Comparison of ENCODE assay signal across 19 cellular contexts in genomic region chr2:127629637-127630036, GRCh38. TPM values are rescaled to one million over a fixed set of nuclear protein-coding genes. Genes with fewer than 3 reads are reported as not detected.
DNase-seq lines count a peak whose midpoint lies in the region; ATAC-seq and TF ChIP-seq lines count a peak whose summit lies in the region.
"Had no signal": no experiment of that assay in that cellular context is flagged by ENCODE, and none has a peak within 500 bp of the region (broad histone marks: within the 10 kb centered on the region; RNA-seq: fewer than 3 reads in every experiment).

No MANE protein-coding gene starts in this region.

- no peaks in the 10 kb centered on the region for H3K27me3 Mint-ChIP-seq in neural progenitor cell (ENCODE audit: insufficient read depth, low read depth)

- no peak overlapping the region for H3K27ac ChIP-seq in neural progenitor cell
- no peak overlapping the region for H3K27ac ChIP-seq in transverse colon
- H3K27ac ChIP-seq: SK-N-MC had no signal

- peak overlapping the region; percentile 33 for H3K9ac ChIP-seq in Loucy (ENCODE audit: low read depth, low read length, poor library complexity, severe bottlenecking)
- H3K9ac ChIP-seq in neural progenitor cell: no peak overlapping the region

- TF ChIP-seq CTCF in Loucy (conservative IDR thresholded peaks at IDR 0.05; ENCODE audit: low read length): no peak
- no peak for TF ChIP-seq CTCF in neural progenitor cell (IDR thresholded peaks at IDR 0.05)
- TF ChIP-seq CTCF in transverse colon (IDR thresholded peaks at IDR 0.05): no peak

- ATAC-seq in Right ventricle myocardium superior (ENCODE audit: poor library complexity): no peak
- no peak for ATAC-seq in left ventricle myocardium superior
- no peak for ATAC-seq in HG02840 (IDR thresholded peaks at IDR 0.05; ENCODE audit: low FRiP score, unreplicated experiment)
- ATAC-seq: CD8-positive, alpha-beta T cell had no signal

- H3K9me3 ChIP-seq in Loucy (ENCODE audit: insufficient read depth, low read depth, low read length) (no peaks in the 10 kb centered on the region), neural progenitor cell (ENCODE audit: low read depth) (no peaks in the 10 kb centered on the region), transverse colon (no peaks in the 10 kb centered on the region)
- H3K9me3 ChIP-seq: BE2C, Peyer's patch had no signal

- intact Hi-C loops in Right ventricle myocardium superior (cut with DNase I) (no loop called here), left ventricle myocardium superior (cut with micrococcal nuclease) (no loop called here), transverse colon (cut with DNase I; ENCODE audit: low total_unique reads) (no loop called here)

- in situ Hi-C loops in transverse colon (cut with MboI; ENCODE audit: low pct_ligation_motif_present in 1 of 4, low pct_unique_long_range_greater_than_20kb in 1 of 4, low sequenced_read_pairs in 3 of 4): no loop called here

- 80% methylated on average over 9 of the region's 9 CpGs; no CpG with 5 or more reads in 1 of the 2 donors for WGBS in transverse colon (ENCODE audit: low coverage in 1 of 2), 2 donors

- peaks cover 2% of the 10 kb centered on the region for H3K4me1 Mint-ChIP-seq in neural progenitor cell

- no peaks in the 10 kb centered on the region for H3K36me3 ChIP-seq in Loucy (ENCODE audit: insufficient read depth, low read length)
- H3K36me3 ChIP-seq in neural progenitor cell: no peaks in the 10 kb centered on the region
- no peaks in the 10 kb centered on the region for H3K36me3 ChIP-seq in transverse colon
- H3K36me3 ChIP-seq: BE2C had no signal

- peaks cover 27% of the 10 kb centered on the region for H3K4me1 ChIP-seq in Loucy (ENCODE audit: insufficient read depth, low read length, poor library complexity, severe bottlenecking)
- H3K4me1 ChIP-seq in neural progenitor cell: no peaks in the 10 kb centered on the region
- H3K4me1 ChIP-seq in transverse colon: peaks cover 0 to 18% (median 3%) of the 10 kb centered on the region in 4 donors
- H3K4me1 ChIP-seq: BE2C had no signal

- H3K4me3 Mint-ChIP-seq in neural progenitor cell: no peak overlapping the region
- H3K4me3 Mint-ChIP-seq: CD8-positive, alpha-beta T cell had no signal

- peak overlapping the region; percentile 86 for H3K27ac Mint-ChIP-seq in neural progenitor cell
- H3K27ac Mint-ChIP-seq: CD8-positive, alpha-beta T cell had no signal

- H3F3A ChIP-seq in Loucy (ENCODE audit: low read depth): no peaks in the 10 kb centered on the region
- no peaks in the 10 kb centered on the region for H3F3A ChIP-seq in neural progenitor cell (ENCODE audit: low read depth)

- no peak overlapping the region for H3K4me2 ChIP-seq in Loucy (ENCODE audit: low read depth, low read length, poor library complexity, severe bottlenecking)
- H3K4me2 ChIP-seq in neural progenitor cell: no peak overlapping the region

- peak; percentile 27 for DNase-seq in Right ventricle myocardium superior
- DNase-seq in left ventricle myocardium superior: no peak
- DNase-seq in neural progenitor cell (ENCODE audit: low spot score): no peak
- no peak for DNase-seq in transverse colon
- no peak for DNase-seq in NCI-H1092 treated with DMSO at 0.1 percent for 48 hours (lab: John Stamatoyannopoulos, UW)
- DNase-seq: BE2C; Calu3; CD8-positive, alpha-beta T cell; GOT3; KBM-7; MV-4-11; NCI-H1417 treated with DMSO at 0.1 percent for 48 hours; NCI-H187 treated with DMSO at 0.1 percent for 48 hours; NCI-H345; NCI-H526 treated with DMSO at 0.1 percent for 48 hours; Peyer's patch had no signal

- H3K27me3 ChIP-seq in Loucy (ENCODE audit: insufficient read depth, low read length, poor library complexity, severe bottlenecking) (no peaks in the 10 kb centered on the region), neural progenitor cell (no peaks in the 10 kb centered on the region), transverse colon (no peaks in the 10 kb centered on the region)
- H3K27me3 ChIP-seq: BE2C, Peyer's patch had no signal

- H4K20me1 ChIP-seq in Loucy (ENCODE audit: insufficient read depth, low read length, poor library complexity, severe bottlenecking) (no peaks in the 10 kb centered on the region), neural progenitor cell (ENCODE audit: low read depth) (no peaks in the 10 kb centered on the region)

- no peak for TF ChIP-seq POLR2A in transverse colon (IDR thresholded peaks at IDR 0.05)

- no peaks in the 10 kb centered on the region for H3K79me2 ChIP-seq in Loucy (ENCODE audit: insufficient read depth, low read length)
- no peaks in the 10 kb centered on the region for H3K79me2 ChIP-seq in neural progenitor cell (ENCODE audit: low read depth)

- no peaks in the 10 kb centered on the region for H3K9me2 ChIP-seq in Loucy (replicated peaks; ENCODE audit: low read depth, low read length)

- H3K4me3 ChIP-seq in Loucy (ENCODE audit: low read length, poor library complexity, severe bottlenecking) (no peak overlapping the region), neural progenitor cell (no peak overlapping the region), transverse colon (no peak overlapping the region)
- H3K4me3 ChIP-seq: Peyer's patch, SK-N-MC had no signal

- H3K36me3 Mint-ChIP-seq in neural progenitor cell: no peaks in the 10 kb centered on the region
- H3K36me3 Mint-ChIP-seq: CD8-positive, alpha-beta T cell had no signal

- H2AFZ ChIP-seq in Loucy (ENCODE audit: low read length) (no peak overlapping the region), neural progenitor cell (replicated peaks) (no peak overlapping the region)

- H3K9me3 Mint-ChIP-seq in neural progenitor cell: no peaks in the 10 kb centered on the region
- H3K9me3 Mint-ChIP-seq: CD8-positive, alpha-beta T cell had no signal

- no peak for TF ChIP-seq EP300 in transverse colon (IDR thresholded peaks at IDR 0.05; ENCODE audit: low read depth)

RNA-seq across cellular contexts. Expression of gene GPR17, which starts 16.3 kb away (rescaled TPM):
- total RNA-seq in Right ventricle myocardium superior: not detected
- 0.25 TPM for total RNA-seq in left ventricle myocardium superior
- not detected in 2 replicates for total RNA-seq in neural progenitor cell (ENCODE audit: low replicate concordance)
- under 1 TPM in 1 of 4 donors, not detected in 3; 0.14 TPM for total RNA-seq in transverse colon
- total RNA-seq: Calu3; CD8-positive, alpha-beta T cell; Peyer's patch had no signal

RNA-seq across cellular contexts. Expression of gene LIMS2, which starts 45.7 kb away (rescaled TPM):
- 237 TPM for total RNA-seq in Right ventricle myocardium superior
- total RNA-seq in left ventricle myocardium superior: 274 TPM
- total RNA-seq in neural progenitor cell (ENCODE audit: low replicate concordance): 1.2 TPM in 1 of 2 replicates, not detected in the other
- total RNA-seq in transverse colon: 100 to 1,000 TPM in 2 of 4 donors, 10 to 100 TPM in 2; 34.5 to 198 (median 91.3) TPM

Comparison
In these comparisons a context has a peak if more than half of its experiments do, and no peak if none do; other contexts are left out.
1. RNA of gene LIMS2, which starts 45.7 kb away (total RNA-seq): 274 TPM in left ventricle myocardium superior (single experiment), 237 TPM in Right ventricle myocardium superior (single experiment) and 34.5 to 198 TPM in transverse colon; 1.2 TPM in neural progenitor cell; every median in the first group is over 10 times any median in the second.